ENCODE assay signal across 18 cellular contexts in the genomic region with DNA sequence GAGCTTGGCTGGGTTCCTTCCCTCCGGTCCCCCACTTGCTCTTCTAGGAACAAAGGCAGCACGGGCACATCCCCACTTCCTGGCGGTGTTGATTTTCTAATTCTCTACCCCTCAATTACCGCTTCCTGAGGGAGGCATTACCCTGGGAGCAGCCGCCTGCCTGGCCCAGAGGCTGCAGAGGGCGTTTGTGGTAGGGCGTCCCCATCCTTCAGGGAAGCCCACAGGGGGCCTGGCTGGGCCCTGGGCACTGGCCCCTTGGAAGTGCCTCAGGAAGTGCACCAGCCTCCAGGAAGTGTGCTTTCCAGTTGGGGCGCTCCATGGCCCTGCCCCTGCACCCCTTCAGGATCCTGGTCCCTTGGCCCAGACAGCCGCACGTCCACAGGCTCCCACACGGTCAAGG.
"Had no signal": no experiment of that assay in that cellular context is flagged by ENCODE, and none has a peak within 500 bp of the region (broad histone marks: within the 10 kb centered on the region; RNA-seq: fewer than 3 reads in every experiment).

No MANE protein-coding gene starts in this region.

- H3K4me1 Mint-ChIP-seq: activated naive CD8-positive, alpha-beta T cell treated with anti-CD3 and anti-CD28 coated beads for 36 hours; central memory CD8-positive, alpha-beta T cell; stimulated activated naive CD8-positive, alpha-beta T cell treated with anti-CD3 and anti-CD28 coated beads, Interleukin-15, amount 100 ng/mL, for 72 hours had no signal

- H2AFZ ChIP-seq: parathyroid adenoma had no signal

- H3K79me2 ChIP-seq: parathyroid adenoma had no signal

- H3K4me3 Mint-ChIP-seq: activated naive CD8-positive, alpha-beta T cell treated with anti-CD3 and anti-CD28 coated beads for 36 hours; activated T-helper 1 cell treated with anti-CD3 and anti-CD28 coated beads, Interleukin-12 subunit alpha, Interleukin-12 subunit beta, Interleukin-2, Interleukin-4 antibody, amounts not matched to agents 30 ng/mL and 10 ng/mL and 1 ng/mL, durations not matched to agents 14 hours and 24 hours and 36 hours; central memory CD8-positive, alpha-beta T cell; naive B cell; stimulated activated naive CD8-positive, alpha-beta T cell treated with anti-CD3 and anti-CD28 coated beads, Interleukin-15, amount 100 ng/mL, for 72 hours had no signal

- ATAC-seq: stimulated activated naive CD8-positive, alpha-beta T cell treated with anti-CD3 and anti-CD28 coated beads, Interleukin-15, amount 100 ng/mL, for 72 hours had no signal

- H3K9ac ChIP-seq: parathyroid adenoma had no signal

- DNase-seq: activated CD4-positive, alpha-beta T cell treated with anti-CD3 and anti-CD28 coated beads, Interleukin-2, amount 50 U/mL, for 1 hour; activated CD8-positive, alpha-beta memory T cell treated with anti-CD3 and anti-CD28 coated beads for 24 hours; activated naive CD8-positive, alpha-beta T cell treated with anti-CD3 and anti-CD28 coated beads for 36 hours; anterior cingulate cortex; brain microvascular endothelial cell; cortex of kidney; effector CD8-positive, alpha-beta T cell; foreskin fibroblast; hypothalamus; left ventricle myocardium inferior; naive B cell; stimulated activated CD4-positive, alpha-beta T cell treated with anti-CD3 and anti-CD28 coated beads, Interleukin-1b, Interleukin-23, amount 100 ng/mL, for 48 hours; stimulated activated naive CD8-positive, alpha-beta T cell treated with anti-CD3 and anti-CD28 coated beads, Interleukin-15, amount 100 ng/mL, for 72 hours; testis had no signal

- FAIRE-seq: TTC549 had no signal

- H3K4me1 ChIP-seq: parathyroid adenoma, testis had no signal

- H3K9me3 ChIP-seq: testis had no signal

- H3K27ac ChIP-seq: brain microvascular endothelial cell, left ventricle myocardium inferior, parathyroid adenoma, testis had no signal

- H3K27ac Mint-ChIP-seq: activated naive CD8-positive, alpha-beta T cell treated with anti-CD3 and anti-CD28 coated beads for 36 hours; activated T-helper 1 cell treated with anti-CD3 and anti-CD28 coated beads, Interleukin-12 subunit alpha, Interleukin-12 subunit beta, Interleukin-2, Interleukin-4 antibody, amounts not matched to agents 30 ng/mL and 10 ng/mL and 1 ng/mL, durations not matched to agents 14 hours and 24 hours and 36 hours; stimulated activated naive CD8-positive, alpha-beta T cell treated with anti-CD3 and anti-CD28 coated beads, Interleukin-15, amount 100 ng/mL, for 72 hours had no signal

- H3K27me3 ChIP-seq: testis had no signal

- H3K36me3 Mint-ChIP-seq: activated naive CD8-positive, alpha-beta T cell treated with anti-CD3 and anti-CD28 coated beads for 36 hours had no signal

- H3K36me3 ChIP-seq: brain microvascular endothelial cell, left ventricle myocardium inferior had no signal

- H3K4me3 ChIP-seq: left ventricle myocardium inferior, testis had no signal

- H3K9me3 Mint-ChIP-seq: activated naive CD8-positive, alpha-beta T cell treated with anti-CD3 and anti-CD28 coated beads for 36 hours; central memory CD8-positive, alpha-beta T cell; stimulated activated naive CD8-positive, alpha-beta T cell treated with anti-CD3 and anti-CD28 coated beads, Interleukin-15, amount 100 ng/mL, for 72 hours had no signal
